Comparison of ENCODE assay signal across 2 cellular contexts in genomic region chr19:55345101-55345817, GRCh38.
A peak's percentile ranks its signal among the peaks of the same experiment; 100 is the strongest.
TF ChIP-seq lines count a peak whose summit lies in the region.

No MANE protein-coding gene starts in this region.

TF ChIP-seq in HEK293, 187 proteins besides CTCF, POLR2A, EP300 and RAD21:
- TF ChIP-seq ZNF169 (tag by site-specific recombination; IDR thresholded peaks at IDR 0.05) = no peak
- peak; percentile 75 for TF ChIP-seq GLIS2 (tag by site-specific recombination; IDR thresholded peaks at IDR 0.05)
- TF ChIP-seq SP2 (tag by site-specific recombination; IDR thresholded peaks at IDR 0.05) = peak; percentile 28; the same call in 1 of the 2 replicates

TF ChIP-seq in GM12878, 131 proteins besides CTCF, POLR2A, EP300 and RAD21:
- TF ChIP-seq KAT2A (conservative IDR thresholded peaks at IDR 0.05; ENCODE audit: control insufficient read depth, low read depth, low read length) (no peak), CBFB (IDR thresholded peaks at IDR 0.05; ENCODE audit: low read depth) (no peak), NFYA (IDR thresholded peaks at IDR 0.05; ENCODE audit: borderline replicate concordance, low read depth, low read length) (no peak), CBX5 (IDR thresholded peaks at IDR 0.05; ENCODE audit: low read depth) (no peak), HDAC2 (IDR thresholded peaks at IDR 0.05) (no peak), BCL3 (IDR thresholded peaks at IDR 0.05; ENCODE audit: borderline replicate concordance, insufficient read depth, low read depth, low read length, poor library complexity, severe bottlenecking) (no peak), USF2 (IDR thresholded peaks at IDR 0.05; ENCODE audit: borderline replicate concordance, low read depth, low read length) (no peak), NR2F1 (conservative IDR thresholded peaks at IDR 0.05) (no peak), ATF3 (IDR thresholded peaks at IDR 0.05; ENCODE audit: borderline replicate concordance, extremely low read depth, low read depth, low read length) (no peak), CHD1 (IDR thresholded peaks at IDR 0.05; ENCODE audit: low read depth, low read length) (no peak), CHD2 (IDR thresholded peaks at IDR 0.05; ENCODE audit: borderline replicate concordance, low read depth, low read length) (no peak), SIX5 (IDR thresholded peaks at IDR 0.05; ENCODE audit: low read depth, low read length, severe bottlenecking) (no peak)
